ENCODE assay signal across 10 cellular contexts in genomic region chr5:35876922-35877321, GRCh38. TPM values are rescaled to one million over a fixed set of nuclear protein-coding genes. Genes with fewer than 3 reads are reported as not detected.
DNase-seq lines count a peak whose midpoint lies in the region; ATAC-seq, FAIRE-seq and TF ChIP-seq lines count a peak whose summit lies in the region.
"Had no signal": no experiment of that assay in that cellular context is flagged by ENCODE, and none has a peak within 500 bp of the region (broad histone marks: within the 10 kb centered on the region; RNA-seq: fewer than 3 reads in every experiment).

No MANE protein-coding gene starts in this region.

- FAIRE-seq in GM19239 (lab: Jason Lieb, UNC), result no peak

- no peak overlapping the region for H3K4me3 ChIP-seq in cardiac fibroblast (replicated peaks in 1 of 2; ENCODE audit: low read depth in 2 of 2, low read length in 2 of 2)
- H3K4me3 ChIP-seq: SJSA1 had no signal

- peak; percentile 64 for DNase-seq in EH (ENCODE audit: low read depth)
- DNase-seq in MV-4-11 (lab: John Stamatoyannopoulos, UW), result peak; percentile 59
- DNase-seq in cardiac fibroblast (ENCODE audit: low read depth in 2 of 2), result peak; percentile 14 to 47
- DNase-seq in omental fat pad (ENCODE audit: low spot score), result no peak
- DNase-seq in GM19239 (ENCODE audit: insufficient read length, low spot score), result no peak
- no peak for DNase-seq in inferior parietal cortex (ENCODE audit: extremely low spot score)
- DNase-seq: cerebellar nuclear complex, NCI-H345 had no signal

- TF ChIP-seq CTCF in cardiac fibroblast (IDR thresholded peaks at IDR 0.05; ENCODE audit: low read depth, low read length), result no peak
- TF ChIP-seq CTCF in omental fat pad (IDR thresholded peaks at IDR 0.05), result no peak

- ATAC-seq in omental fat pad (ENCODE audit: low FRiP score) (peak; percentile 28), GM18505 (IDR thresholded peaks at IDR 0.05; ENCODE audit: unreplicated experiment) (no peak)

- no peak for TF ChIP-seq POLR2A in GM18505 (IDR thresholded peaks at IDR 0.05; ENCODE audit: borderline replicate concordance, extremely low read depth, insufficient read depth, insufficient read length)

RNA-seq across cellular contexts. Expression of gene IL7R, which starts 20.2 kb away (rescaled TPM):
- total RNA-seq in omental fat pad, result 10 to 100 TPM; 13.4 to 45.8 (median 23.7) TPM

Comparison
In these comparisons a context has a peak if more than half of its experiments do, and no peak if none do; other contexts are left out.
1. DNase-seq: peak in EH (single experiment), MV-4-11 (single experiment) and cardiac fibroblast (2 of 2); none in omental fat pad (single experiment), GM19239 (single experiment) and inferior parietal cortex (single experiment).